Comparison of ENCODE assay signal across 8 cellular contexts in the genomic region with DNA sequence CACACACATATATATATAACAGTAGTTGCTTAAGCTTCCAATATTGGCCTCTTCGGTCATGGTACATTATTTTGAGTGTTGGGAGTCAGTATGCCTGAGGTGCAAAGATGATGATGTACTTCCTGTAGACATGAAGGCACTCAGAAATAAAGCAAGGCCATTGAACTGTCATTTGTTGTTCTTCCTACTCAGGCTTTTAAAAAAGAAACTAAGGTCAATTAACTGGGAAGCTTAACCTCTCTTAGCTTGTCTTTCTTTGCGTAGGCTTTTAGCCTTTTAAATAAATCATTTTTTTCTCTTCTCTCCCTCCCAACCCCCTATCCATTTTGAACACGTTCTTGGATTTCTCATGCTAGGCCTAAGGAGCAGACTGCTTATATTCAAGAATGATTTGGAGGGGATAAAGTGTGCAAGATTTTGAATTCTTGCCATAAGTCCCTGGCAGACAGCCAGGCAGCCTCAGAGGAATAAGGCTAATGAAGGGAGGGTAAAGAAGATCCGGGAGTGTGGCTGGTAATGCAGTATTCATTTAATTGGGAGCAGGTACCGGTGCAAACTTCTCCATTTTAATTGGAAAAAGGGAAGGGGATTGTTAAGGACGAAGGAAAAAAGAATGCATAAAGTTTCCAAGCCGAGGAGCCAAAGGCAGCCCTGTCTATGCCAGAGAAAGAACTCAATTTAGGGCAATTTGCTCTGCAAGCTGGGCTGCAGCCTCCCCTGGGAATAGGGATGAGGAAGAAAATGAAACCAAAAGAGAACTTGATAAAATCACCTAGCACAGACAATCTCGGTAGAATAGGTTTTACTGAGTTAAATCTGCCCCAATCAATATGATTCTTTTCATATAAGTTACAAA.
A peak's percentile ranks its signal among the peaks of the same experiment; 100 is the strongest.
DNase-seq lines count a peak whose midpoint lies in the region; ATAC-seq, FAIRE-seq and TF ChIP-seq lines count a peak whose summit lies in the region.

No MANE protein-coding gene starts in this region.

- FAIRE-seq in GM12892 (lab: Jason Lieb, UNC) = no peak

- H3K36me3 ChIP-seq in SJSA1 = no peaks in the 10 kb centered on the region
- H3K36me3 ChIP-seq in upper lobe of left lung = no peaks in the 10 kb centered on the region

- peak; percentile 14 for DNase-seq in ACHN
- no peak for DNase-seq in LNCaP clone FGC (ENCODE audit: low read depth)
- peak in 1 of 2 experiments; percentile 10 for DNase-seq in SJSA1 (ENCODE audit: low read depth in 1 of 2, low spot score in 2 of 2)
- DNase-seq in GM12892 (ENCODE audit: insufficient read length) = no peak
- no peak for DNase-seq in AG08396 (ENCODE audit: low spot score)
- DNase-seq in NCI-H2081 treated with DMSO at 0.1 percent for 48 hours (lab: John Stamatoyannopoulos, UW) = no peak
- no peak for DNase-seq in upper lobe of left lung

- no peaks in the 10 kb centered on the region for H3K9me3 ChIP-seq in SJSA1 (replicated peaks)
- no peaks in the 10 kb centered on the region for H3K9me3 ChIP-seq in upper lobe of left lung

- no peaks in the 10 kb centered on the region for H3K27me3 ChIP-seq in SJSA1 (replicated peaks)
- no peaks in the 10 kb centered on the region for H3K27me3 ChIP-seq in layer of hippocampus (ENCODE audit: control insufficient read depth, insufficient read depth, low read length)
- H3K27me3 ChIP-seq in upper lobe of left lung = no peaks in the 10 kb centered on the region

- WGBS in upper lobe of left lung, 2 donors = 45 to 55% methylated on average over 8 of the region's 8 CpGs

- H3K4me3 ChIP-seq in LNCaP clone FGC (ENCODE audit: low read depth, low read length) (peak overlapping the region; percentile 39), SJSA1 (peak overlapping the region; percentile 24), upper lobe of left lung (no peak overlapping the region)

- in situ Hi-C loops in ACHN (cut with HindIII; ENCODE audit: low pct_ligation_motif_present, low pct_unique_long_range_greater_than_20kb, low sequenced_read_pairs) = no loop called here

- H3K27ac ChIP-seq in SJSA1 (no peak overlapping the region), layer of hippocampus (ENCODE audit: low read depth, low read length) (peak overlapping the region; percentile 24), upper lobe of left lung (no peak overlapping the region)

- H3K4me1 ChIP-seq in SJSA1 (replicated peaks) = no peaks in the 10 kb centered on the region
- H3K4me1 ChIP-seq in upper lobe of left lung = peaks cover 0 to 3% (median 0%) of the 10 kb centered on the region in 4 donors

- ATAC-seq in upper lobe of left lung (ENCODE audit: low FRiP score in 2 of 2) = no peak

- no peak for TF ChIP-seq EP300 in upper lobe of left lung (IDR thresholded peaks at IDR 0.05)

- TF ChIP-seq CTCF in LNCaP clone FGC (IDR thresholded peaks at IDR 0.05; ENCODE audit: control insufficient read depth, extremely low read depth, insufficient read depth) (no peak), upper lobe of left lung (IDR thresholded peaks at IDR 0.05) (no peak)

- TF ChIP-seq POLR2A in GM12892 (IDR thresholded peaks at IDR 0.05; ENCODE audit: low read depth, low read length) (no peak), upper lobe of left lung (IDR thresholded peaks at IDR 0.05) (no peak)

Comparison
In these comparisons a context has a peak if more than half of its experiments do, and no peak if none do; other contexts are left out.
1. H3K4me3 ChIP-seq: peak in LNCaP clone FGC (single experiment) and SJSA1 (single experiment); none in upper lobe of left lung (0 of 4).